Comparison of ENCODE assay signal across 1 cellular context in the genomic region with DNA sequence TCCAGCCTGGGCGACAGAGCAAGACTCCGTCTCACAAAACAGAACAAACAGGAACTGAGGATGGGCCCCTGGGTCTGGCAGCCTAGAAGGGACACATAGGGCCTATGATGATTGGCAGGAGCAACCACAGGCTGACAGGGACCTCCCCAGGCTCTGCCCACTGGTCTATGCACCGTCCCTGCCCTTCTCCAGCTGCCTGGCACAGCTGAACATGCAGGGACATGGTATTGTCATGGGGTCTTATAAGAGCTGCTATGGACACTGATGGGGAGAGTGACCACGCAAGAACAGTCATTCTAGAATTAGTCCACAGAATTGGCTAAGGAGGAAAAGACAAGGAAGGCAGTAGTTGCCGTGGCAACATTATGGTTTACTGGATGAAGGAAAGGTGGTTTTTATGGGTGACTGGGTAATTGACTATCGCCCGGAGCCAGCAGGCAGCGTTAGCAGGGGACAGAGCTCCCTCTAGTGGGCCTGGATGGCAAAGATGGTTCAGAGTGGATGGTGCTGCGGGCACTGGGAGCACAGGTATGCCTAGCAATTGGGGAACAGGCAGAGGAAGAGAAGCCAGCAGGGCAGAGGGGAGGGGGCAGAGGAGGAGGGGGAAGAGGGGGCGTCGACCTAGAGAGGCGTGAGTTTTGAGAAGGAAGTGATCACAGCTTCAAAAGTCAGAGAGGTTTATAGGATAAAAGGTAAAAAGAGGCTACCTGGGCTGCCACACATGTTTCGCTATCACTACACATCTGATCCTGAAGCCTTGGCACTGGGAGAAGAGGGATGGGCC.
TF ChIP-seq lines count a peak whose summit lies in the region.

No MANE protein-coding gene starts in this region.

TF ChIP-seq in SK-N-SH, 30 proteins besides CTCF, POLR2A, EP300 and RAD21 (continued from another document):
- TF ChIP-seq, protein P1, sequence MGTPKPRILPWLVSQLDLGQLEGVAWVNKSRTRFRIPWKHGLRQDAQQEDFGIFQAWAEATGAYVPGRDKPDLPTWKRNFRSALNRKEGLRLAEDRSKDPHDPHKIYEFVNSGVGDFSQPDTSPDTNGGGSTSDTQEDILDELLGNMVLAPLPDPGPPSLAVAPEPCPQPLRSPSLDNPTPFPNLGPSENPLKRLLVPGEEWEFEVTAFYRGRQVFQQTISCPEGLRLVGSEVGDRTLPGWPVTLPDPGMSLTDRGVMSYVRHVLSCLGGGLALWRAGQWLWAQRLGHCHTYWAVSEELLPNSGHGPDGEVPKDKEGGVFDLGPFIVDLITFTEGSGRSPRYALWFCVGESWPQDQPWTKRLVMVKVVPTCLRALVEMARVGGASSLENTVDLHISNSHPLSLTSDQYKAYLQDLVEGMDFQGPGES (IDR thresholded peaks at IDR 0.05; ENCODE audit: low read depth, low read length): no peak
- TF ChIP-seq SMC3 (IDR thresholded peaks at IDR 0.05; ENCODE audit: low read depth, low read length) (peak; percentile 80), REST (IDR thresholded peaks at IDR 0.05; ENCODE audit: low read depth, low read length) (no peak), TAF1 (IDR thresholded peaks at IDR 0.05; ENCODE audit: borderline replicate concordance, low read depth, low read length) (no peak)
TF ChIP-seq in SK-N-SH: peak in this region for 3.
